12 cellular contexts compared by ENCODE assay signal in the genomic region with DNA sequence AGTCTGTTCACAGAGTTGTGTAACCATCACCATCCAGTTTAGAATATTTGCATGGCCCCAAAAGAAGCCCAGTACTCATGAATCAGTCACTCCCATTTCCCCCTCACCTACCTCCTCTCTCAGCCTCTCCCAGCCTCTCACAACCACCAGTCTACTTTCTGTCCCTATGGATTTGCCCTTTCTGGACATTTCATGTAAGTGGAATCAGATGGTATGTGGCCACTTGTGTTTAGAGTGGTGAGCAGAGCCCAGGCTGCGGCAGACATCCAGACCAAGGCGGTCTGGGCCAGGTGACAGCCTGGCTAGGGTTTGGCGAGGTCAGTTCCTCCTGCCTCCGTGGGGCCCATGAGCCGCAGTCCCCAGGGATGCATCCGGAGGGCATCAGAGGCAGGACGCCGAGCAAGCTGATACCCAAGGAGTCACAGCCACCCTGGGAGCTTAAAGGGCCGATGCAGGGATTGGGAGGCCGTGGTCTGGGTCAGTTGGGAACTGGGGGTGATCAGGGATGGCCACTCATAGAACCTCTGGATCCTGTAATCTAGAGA. TPM values are rescaled to one million over a fixed set of nuclear protein-coding genes. Genes with fewer than 3 reads are reported as not detected.
A peak's percentile ranks its signal among the peaks of the same experiment; 100 is the strongest.
DNase-seq lines count a peak whose midpoint lies in the region; ATAC-seq and TF ChIP-seq lines count a peak whose summit lies in the region.
"Had no signal": no experiment of that assay in that cellular context is flagged by ENCODE, and none has a peak within 500 bp of the region (broad histone marks: within the 10 kb centered on the region; RNA-seq: fewer than 3 reads in every experiment).

No MANE protein-coding gene starts in this region.

- peak overlapping the region; percentile 71 for H3K27ac Mint-ChIP-seq in HFFc6
- peak overlapping the region; percentile 89 for H3K27ac Mint-ChIP-seq in activated naive CD8-positive, alpha-beta T cell treated with anti-CD3 and anti-CD28 coated beads, Interleukin-2, amount 10 ng/mL, durations not matched to agents 7 days and 5 days

- no peak overlapping the region for H2BK15ac ChIP-seq in mesenchymal stem cell (ENCODE audit: low read depth, poor library complexity, severe bottlenecking)

- H3K18ac ChIP-seq in mesenchymal stem cell (ENCODE audit: low read depth in 1 of 2, low read length in 2 of 2), result no peak overlapping the region

- H2BK12ac ChIP-seq in mesenchymal stem cell (ENCODE audit: low read length in 2 of 2), result no peak overlapping the region

- POLR2A ChIA-PET in activated naive CD8-positive, alpha-beta T cell treated with anti-CD3 and anti-CD28 coated beads, Interleukin-2, amount 10 ng/mL, durations not matched to agents 7 days and 5 days (lab: Charles Lee), result interaction anchor here (0.6 to 1.4 kb wide), 3 partner anchors 8 to 98 kb away, joined by 3 to 5 read pairs (median 3); a partner anchor contains a TSS

- in situ Hi-C loops in GM13977 (cut with MboI; ENCODE audit: low pct_unique_long_range_greater_than_20kb, low sequenced_read_pairs, unreplicated experiment), result no loop called here

- H2AFZ ChIP-seq in mesenchymal stem cell (ENCODE audit: low read depth, low read length), result no peak overlapping the region

- H3K9me3 ChIP-seq in BLaER1 (no peaks in the 10 kb centered on the region), mesenchymal stem cell (ENCODE audit: control insufficient read depth, low read length) (no peaks in the 10 kb centered on the region)

- no peaks in the 10 kb centered on the region for H3K79me1 ChIP-seq in mesenchymal stem cell (replicated peaks; ENCODE audit: low read length, poor library complexity, severe bottlenecking)

- peak overlapping the region; percentile 2 for H4K91ac ChIP-seq in mesenchymal stem cell (ENCODE audit: low read length)

- peaks cover 9% of the 10 kb centered on the region for H3K27me3 Mint-ChIP-seq in HFFc6 (ENCODE audit: insufficient read depth)
- peaks cover 3% of the 10 kb centered on the region for H3K27me3 Mint-ChIP-seq in activated naive CD8-positive, alpha-beta T cell treated with anti-CD3 and anti-CD28 coated beads, Interleukin-2, amount 10 ng/mL, durations not matched to agents 7 days and 5 days

- H3K36me3 ChIP-seq in BLaER1 (no peaks in the 10 kb centered on the region), mesenchymal stem cell (ENCODE audit: control insufficient read depth in 1 of 2, insufficient read depth in 2 of 2, low read depth in 1 of 2, low read length in 2 of 2) (no peaks in the 10 kb centered on the region)

- H3K4me1 ChIP-seq in BLaER1 (peaks cover 25% of the 10 kb centered on the region), mesenchymal stem cell (ENCODE audit: control insufficient read depth, insufficient read depth, low read depth, low read length) (peaks cover 8% of the 10 kb centered on the region)

- H3K27ac ChIP-seq in BLaER1 (no peak overlapping the region), mesenchymal stem cell (ENCODE audit: low read length, poor library complexity, severe bottlenecking) (no peak overlapping the region)

- no peaks in the 10 kb centered on the region for H3K9me3 Mint-ChIP-seq in HFFc6
- no peaks in the 10 kb centered on the region for H3K9me3 Mint-ChIP-seq in activated naive CD8-positive, alpha-beta T cell treated with anti-CD3 and anti-CD28 coated beads, Interleukin-2, amount 10 ng/mL, durations not matched to agents 7 days and 5 days

- H3K14ac ChIP-seq in mesenchymal stem cell (ENCODE audit: low read length in 2 of 2), result no peak overlapping the region

- H4K20me1 ChIP-seq in BLaER1, result no peaks in the 10 kb centered on the region

- no peak overlapping the region for H2BK5ac ChIP-seq in mesenchymal stem cell (ENCODE audit: low read depth, low read length, poor library complexity, severe bottlenecking)

- H3K4me1 Mint-ChIP-seq in HFFc6 (ENCODE audit: low read depth), result peaks cover 28% of the 10 kb centered on the region
- peaks cover 38% of the 10 kb centered on the region for H3K4me1 Mint-ChIP-seq in activated naive CD8-positive, alpha-beta T cell treated with anti-CD3 and anti-CD28 coated beads, Interleukin-2, amount 10 ng/mL, durations not matched to agents 7 days and 5 days

- ATAC-seq in activated naive CD8-positive, alpha-beta T cell treated with anti-CD3 and anti-CD28 coated beads, Interleukin-2, amount 10 ng/mL, durations not matched to agents 7 days and 5 days (ENCODE audit: low read depth), result no peak

- peak overlapping the region; percentile 25; the same call in 1 of the 2 replicates for H3K4me2 ChIP-seq in BLaER1
- no peak overlapping the region for H3K4me2 ChIP-seq in mesenchymal stem cell (ENCODE audit: low read length, poor library complexity, severe bottlenecking)

- H2AK5ac ChIP-seq in mesenchymal stem cell (ENCODE audit: low read length, severe bottlenecking), result no peak overlapping the region

- no peak overlapping the region for H2BK120ac ChIP-seq in mesenchymal stem cell (ENCODE audit: low read depth, low read length)

- no peak overlapping the region for H3K4ac ChIP-seq in mesenchymal stem cell (ENCODE audit: low read depth in 1 of 2, low read length in 2 of 2)

- no peaks in the 10 kb centered on the region for H3K36me3 Mint-ChIP-seq in HFFc6 (ENCODE audit: low read depth)
- H3K36me3 Mint-ChIP-seq in activated naive CD8-positive, alpha-beta T cell treated with anti-CD3 and anti-CD28 coated beads, Interleukin-2, amount 10 ng/mL, durations not matched to agents 7 days and 5 days, result no peaks in the 10 kb centered on the region

- no peak overlapping the region for H4K8ac ChIP-seq in mesenchymal stem cell (ENCODE audit: low read length)

- H3K4me3 ChIP-seq in BLaER1, result no peak overlapping the region
- peak overlapping the region in 1 of 2 experiments; percentile 21 for H3K4me3 ChIP-seq in mesenchymal stem cell (ENCODE audit: insufficient read depth in 1 of 2, low read depth in 1 of 2, low read length in 2 of 2)

- H3K4me3 Mint-ChIP-seq in HFFc6, result peak overlapping the region; percentile 55
- peak overlapping the region; percentile 26 for H3K4me3 Mint-ChIP-seq in activated naive CD8-positive, alpha-beta T cell treated with anti-CD3 and anti-CD28 coated beads, Interleukin-2, amount 10 ng/mL, durations not matched to agents 7 days and 5 days

- H3K27me3 ChIP-seq in BLaER1, result no peaks in the 10 kb centered on the region
- peaks cover 0 to 6% of the 10 kb centered on the region in 2 experiments for H3K27me3 ChIP-seq in mesenchymal stem cell (ENCODE audit: control insufficient read depth in 1 of 2, insufficient read depth in 1 of 2, low read length in 2 of 2)
- H3K27me3 ChIP-seq: foreskin keratinocyte had no signal

- TF ChIP-seq CTCF in HFFc6 (IDR thresholded peaks at IDR 0.05) (no peak), GM13977 (IDR thresholded peaks at IDR 0.05; ENCODE audit: extremely low read depth, insufficient read depth, missing control alignments) (no peak)

- 83% methylated on average over 10 of the region's 10 CpGs for WGBS in mesenchymal stem cell

- DNase-seq in HFFc6 (no peak), mesenchymal stem cell (no peak), LoVo (ENCODE audit: low spot score) (no peak), GM13977 (ENCODE audit: low spot score) (no peak), HuH-7.5 (ENCODE audit: low spot score) (no peak), DMS153 (lab: John Stamatoyannopoulos, UW) (no peak)
- DNase-seq in activated naive CD8-positive, alpha-beta T cell treated with anti-CD3 and anti-CD28 coated beads, Interleukin-2, amount 10 ng/mL, durations not matched to agents 7 days and 5 days, result no peak
- DNase-seq: cortex of kidney, GF-D8 had no signal

- no peak overlapping the region for H3K23ac ChIP-seq in mesenchymal stem cell (ENCODE audit: low read length in 2 of 2)

- no peak overlapping the region for H3K9ac ChIP-seq in BLaER1
- H3K9ac ChIP-seq in mesenchymal stem cell (ENCODE audit: low read length), result peak overlapping the region; percentile 45

RNA-seq across cellular contexts. Expression of a gene that starts 53.3 kb away (rescaled TPM):
- total RNA-seq in HFFc6 (2021; fragmentation: NEBNext Ultra II Directional; extraction: Animal tissue kit (Norgen Biotek cat#: 25700)), result under 1 TPM in 1 of 6 experiments, not detected in 5; 0.16 TPM
- not detected for total RNA-seq in activated naive CD8-positive, alpha-beta T cell treated with anti-CD3 and anti-CD28 coated beads, Interleukin-2, amount 10 ng/mL, durations not matched to agents 7 days and 5 days
- 0.06 TPM for polyA plus RNA-seq in mesenchymal stem cell (2013, experiment 1 of 2)
- polyA plus RNA-seq in mesenchymal stem cell (2013, experiment 2 of 2), result 0.10 TPM
- total RNA-seq: foreskin keratinocyte, M059J had no signal
- polyA plus RNA-seq: foreskin keratinocyte had no signal
